In the genomic region with DNA sequence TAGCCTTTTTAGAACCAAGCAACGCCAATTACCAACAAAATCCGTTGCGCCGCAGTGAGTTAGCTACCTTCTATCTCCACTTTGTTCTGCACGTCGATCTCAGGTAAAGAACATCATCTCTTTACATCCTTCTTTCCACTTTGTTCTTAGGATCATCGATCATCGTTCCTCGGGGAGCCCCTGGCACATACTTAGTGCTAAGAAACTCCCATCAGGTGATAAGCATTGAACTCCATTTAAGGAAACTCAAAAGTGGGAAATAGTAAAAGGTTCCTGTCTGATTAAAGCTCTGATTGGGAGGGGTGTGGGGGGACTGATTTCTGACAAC, we compare ENCODE assay signal across 8 cellular contexts.
DNase-seq lines count a peak whose midpoint lies in the region; ATAC-seq and TF ChIP-seq lines count a peak whose summit lies in the region.

No MANE protein-coding gene starts in this region.

- peak overlapping the region; percentile 76 for H3K4me3 ChIP-seq in AG09309 (ENCODE audit: control insufficient read depth, low read depth, low read length)
- H3K4me3 ChIP-seq in NB4 (ENCODE audit: low read depth, low read length): peak overlapping the region; percentile 76

- H3K4me1 Mint-ChIP-seq in effector memory CD8-positive, alpha-beta T cell (ENCODE audit: low read depth in 2 of 2): peaks cover 0 to 7% of the 10 kb centered on the region in 2 donors
- peaks cover 10% of the 10 kb centered on the region for H3K4me1 Mint-ChIP-seq in nephron

- no peak for ATAC-seq in effector memory CD8-positive, alpha-beta T cell (replicated peaks)

- H3K27ac Mint-ChIP-seq in effector memory CD8-positive, alpha-beta T cell: peak overlapping the region in 1 of 2 donors; percentile 77
- H3K27ac Mint-ChIP-seq in nephron: peak overlapping the region; percentile 94 to 96 (median 95)

- H3K36me3 Mint-ChIP-seq in effector memory CD8-positive, alpha-beta T cell (ENCODE audit: insufficient read depth): no peaks in the 10 kb centered on the region
- H3K36me3 Mint-ChIP-seq in nephron (ENCODE audit: low read depth): peaks cover 27% of the 10 kb centered on the region

- no peak for TF ChIP-seq POLR2A in NB4 (IDR thresholded peaks at IDR 0.05; ENCODE audit: extremely low read depth, insufficient read length)

- TF ChIP-seq CTCF in AG09309 (IDR thresholded peaks at IDR 0.05; ENCODE audit: control insufficient read depth, insufficient read depth, low read depth, low read length, missing control alignments) (no peak), NB4 (IDR thresholded peaks at IDR 0.05; ENCODE audit: low read depth, low read length) (no peak), nephron (IDR thresholded peaks at IDR 0.05; ENCODE audit: unreplicated experiment in 3 of 3) (no peak)

- DNase-seq in AG09309 (ENCODE audit: low read depth): no peak
- DNase-seq in NB4 (ENCODE audit: low read depth): no peak
- no peak for DNase-seq in effector memory CD8-positive, alpha-beta T cell
- DNase-seq in foreskin melanocyte: no peak
- no peak for DNase-seq in superior temporal gyrus (ENCODE audit: extremely low spot score)
- no peak for DNase-seq in NAMALWA (ENCODE audit: low spot score)
- no peak for DNase-seq in germinal center (ENCODE audit: low spot score)

- peaks cover 16 to 36% of the 10 kb centered on the region in 2 donors for H3K27me3 Mint-ChIP-seq in effector memory CD8-positive, alpha-beta T cell
- H3K27me3 Mint-ChIP-seq in nephron (ENCODE audit: low read depth): no peaks in the 10 kb centered on the region

- H3K9me3 Mint-ChIP-seq in effector memory CD8-positive, alpha-beta T cell: peaks cover 0 to 3% of the 10 kb centered on the region in 2 donors
- H3K9me3 Mint-ChIP-seq in nephron: peaks cover 20% of the 10 kb centered on the region

- H3K4me3 Mint-ChIP-seq in effector memory CD8-positive, alpha-beta T cell: peak overlapping the region; percentile 72 to 82
- peak overlapping the region; percentile 84 to 90 (median 88) for H3K4me3 Mint-ChIP-seq in nephron
